14 cellular contexts compared by ENCODE assay signal in the genomic region with DNA sequence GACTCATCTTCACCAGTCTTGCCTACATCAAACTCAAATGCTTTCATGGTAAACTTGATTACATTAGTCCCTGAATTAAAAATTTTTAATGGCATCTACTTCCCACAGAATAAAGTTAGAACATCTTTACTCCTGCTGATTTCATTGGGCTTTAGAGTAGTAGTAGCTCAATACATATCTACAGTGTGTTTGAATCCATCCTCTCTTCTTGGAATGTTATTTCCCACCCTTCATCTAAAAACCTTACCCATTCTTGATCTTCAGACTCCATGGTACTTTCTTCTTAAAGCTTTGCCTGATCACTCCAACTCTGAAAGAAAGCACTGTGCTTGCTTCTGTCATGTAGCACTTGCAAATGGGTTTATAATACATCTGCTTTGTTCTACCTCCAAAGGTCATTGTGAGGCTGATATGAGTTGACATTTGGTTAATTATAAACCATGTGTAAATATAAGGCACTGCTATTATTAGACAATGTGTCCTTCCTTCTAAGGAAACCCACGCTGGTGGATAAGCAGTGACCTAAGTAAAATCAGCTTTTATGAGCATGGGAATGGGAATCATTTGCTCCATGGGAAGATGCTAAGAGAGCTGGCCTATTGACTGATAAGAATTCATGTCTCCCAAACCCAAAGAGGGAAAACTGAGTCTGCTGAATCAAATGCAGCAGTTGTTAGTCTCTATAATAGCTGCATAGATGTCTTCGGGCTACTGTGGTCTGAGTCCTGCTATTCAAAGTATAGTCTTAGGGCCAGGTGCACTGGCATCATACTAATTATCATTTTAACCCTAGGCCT. TPM values are rescaled to one million over a fixed set of nuclear protein-coding genes. Genes with fewer than 3 reads are reported as not detected.
DNase-seq lines count a peak whose midpoint lies in the region; ATAC-seq and TF ChIP-seq lines count a peak whose summit lies in the region.
"Had no signal": no experiment of that assay in that cellular context is flagged by ENCODE, and none has a peak within 500 bp of the region (broad histone marks: within the 10 kb centered on the region; RNA-seq: fewer than 3 reads in every experiment).

No MANE protein-coding gene starts in this region.

- peaks cover 0 to 2% (median 0%) of the 10 kb centered on the region in 4 donors for H3K27me3 ChIP-seq in esophagus muscularis mucosa
- H3K27me3 ChIP-seq: suprapubic skin had no signal

- no peak for TF ChIP-seq EP300 in esophagus muscularis mucosa (IDR thresholded peaks at IDR 0.05)

- peak; percentile 89 for DNase-seq in DMS53 (lab: John Stamatoyannopoulos, UW)
- peak; percentile 31 for DNase-seq in esophagus muscularis mucosa (ENCODE audit: extremely low spot score)
- DNase-seq in SK-N-DZ (ENCODE audit: low spot score) = no peak
- no peak for DNase-seq in T-helper 1 cell
- no peak for DNase-seq in HUDEP-2 (lab: John Stamatoyannopoulos, UW; ENCODE audit: unreplicated experiment in 76 of 76)
- no peak for DNase-seq in activated T-cell treated with anti-CD3 and anti-CD28 coated beads, Interleukin-2, amount 50 U/mL, for 72 hours
- DNase-seq: activated CD4-positive, alpha-beta T cell treated with anti-CD3 and anti-CD28 coated beads for 1 hour; activated effector memory CD4-positive, alpha-beta T cell treated with Interleukin-2 at 50 U/mL for 16 hours; right cardiac atrium; SHP77 treated with DMSO at 0.1 percent for 48 hours had no signal

- intact Hi-C loops in esophagus muscularis mucosa (cut with DNase I) = no loop called here

- peaks cover 19% of the 10 kb centered on the region for H3K27me3 Mint-ChIP-seq in activated T-cell treated with anti-CD3 and anti-CD28 coated beads, Interleukin-2, amount 50 U/mL, for 72 hours (ENCODE audit: low read depth)

- no peaks in the 10 kb centered on the region for H3K9me3 Mint-ChIP-seq in activated T-cell treated with anti-CD3 and anti-CD28 coated beads, Interleukin-2, amount 50 U/mL, for 72 hours

- no peak overlapping the region for H3K4me3 Mint-ChIP-seq in activated T-cell treated with anti-CD3 and anti-CD28 coated beads, Interleukin-2, amount 50 U/mL, for 72 hours

- H3K36me3 Mint-ChIP-seq in activated T-cell treated with anti-CD3 and anti-CD28 coated beads, Interleukin-2, amount 50 U/mL, for 72 hours (ENCODE audit: insufficient read depth in 2 of 2) = no peaks in the 10 kb centered on the region

- ATAC-seq in GM19467 (IDR thresholded peaks at IDR 0.05; ENCODE audit: unreplicated experiment) = peak; percentile 83
- peak; percentile 72 for ATAC-seq in HG03108 (IDR thresholded peaks at IDR 0.05; ENCODE audit: unreplicated experiment)
- ATAC-seq in activated T-cell treated with anti-CD3 and anti-CD28 coated beads, Interleukin-2, amount 50 U/mL, for 72 hours (replicated peaks in 1 of 2) = no peak
- ATAC-seq: right cardiac atrium had no signal

- no peaks in the 10 kb centered on the region for H3K9me3 ChIP-seq in esophagus muscularis mucosa
- H3K9me3 ChIP-seq: suprapubic skin had no signal

- no peak overlapping the region for H3K4me3 ChIP-seq in esophagus muscularis mucosa
- H3K4me3 ChIP-seq: suprapubic skin had no signal

- no peak overlapping the region for H3K27ac Mint-ChIP-seq in activated T-cell treated with anti-CD3 and anti-CD28 coated beads, Interleukin-2, amount 50 U/mL, for 72 hours

- no peaks in the 10 kb centered on the region for H3K4me1 ChIP-seq in esophagus muscularis mucosa
- H3K4me1 ChIP-seq: suprapubic skin had no signal

- H3K27ac ChIP-seq in esophagus muscularis mucosa (replicated peaks in 1 of 4) = no peak overlapping the region
- H3K27ac ChIP-seq: suprapubic skin had no signal

- no peak for TF ChIP-seq CTCF in esophagus muscularis mucosa (IDR thresholded peaks at IDR 0.05)

- 80% methylated on average over 2 of the region's 2 CpGs for WGBS in esophagus muscularis mucosa

- H3K36me3 ChIP-seq in esophagus muscularis mucosa = no peaks in the 10 kb centered on the region
- H3K36me3 ChIP-seq: suprapubic skin had no signal

- TF ChIP-seq POLR2A in esophagus muscularis mucosa (IDR thresholded peaks at IDR 0.05; ENCODE audit: low read depth) = no peak

- H3K4me1 Mint-ChIP-seq in activated T-cell treated with anti-CD3 and anti-CD28 coated beads, Interleukin-2, amount 50 U/mL, for 72 hours (ENCODE audit: low read depth) = no peaks in the 10 kb centered on the region

RNA-seq across cellular contexts. Expression of a gene that starts 7.5 kb away (rescaled TPM):
- total RNA-seq in esophagus muscularis mucosa = 1 to 10 TPM in 1 of 4 donors, under 1 TPM in 3; 0.66 to 1.7 (median 0.79) TPM
- polyA plus RNA-seq in SK-N-DZ (2014; cell fraction: cytosol; rRNA removed) = 0.10 TPM in 2 replicates
- polyA plus RNA-seq in SK-N-DZ (2014; cell fraction: nucleus; rRNA removed) = 0.22 and 0.67 TPM in 2 replicates
- under 1 TPM in 1 of 2 donors, not detected in 1; 0.25 TPM for total RNA-seq in activated T-cell treated with anti-CD3 and anti-CD28 coated beads, Interleukin-2, amount 50 U/mL, for 72 hours
- total RNA-seq: bronchial epithelial cell had no signal

Comparison
In these comparisons a context has a peak if more than half of its experiments do, and no peak if none do; other contexts are left out.
1. DNase-seq: peak in DMS53 (single experiment) and esophagus muscularis mucosa (single experiment); none in SK-N-DZ (single experiment), T-helper 1 cell (0 of 5), HUDEP-2 (0 of 76) and activated T-cell treated with anti-CD3 and anti-CD28 coated beads, Interleukin-2, amount 50 U/mL, for 72 hours (0 of 2).
2. ATAC-seq: peak in GM19467 (single experiment) and HG03108 (single experiment); none in activated T-cell treated with anti-CD3 and anti-CD28 coated beads, Interleukin-2, amount 50 U/mL, for 72 hours (0 of 2).